Comparison of ENCODE assay signal across 1 cellular context in the genomic region with DNA sequence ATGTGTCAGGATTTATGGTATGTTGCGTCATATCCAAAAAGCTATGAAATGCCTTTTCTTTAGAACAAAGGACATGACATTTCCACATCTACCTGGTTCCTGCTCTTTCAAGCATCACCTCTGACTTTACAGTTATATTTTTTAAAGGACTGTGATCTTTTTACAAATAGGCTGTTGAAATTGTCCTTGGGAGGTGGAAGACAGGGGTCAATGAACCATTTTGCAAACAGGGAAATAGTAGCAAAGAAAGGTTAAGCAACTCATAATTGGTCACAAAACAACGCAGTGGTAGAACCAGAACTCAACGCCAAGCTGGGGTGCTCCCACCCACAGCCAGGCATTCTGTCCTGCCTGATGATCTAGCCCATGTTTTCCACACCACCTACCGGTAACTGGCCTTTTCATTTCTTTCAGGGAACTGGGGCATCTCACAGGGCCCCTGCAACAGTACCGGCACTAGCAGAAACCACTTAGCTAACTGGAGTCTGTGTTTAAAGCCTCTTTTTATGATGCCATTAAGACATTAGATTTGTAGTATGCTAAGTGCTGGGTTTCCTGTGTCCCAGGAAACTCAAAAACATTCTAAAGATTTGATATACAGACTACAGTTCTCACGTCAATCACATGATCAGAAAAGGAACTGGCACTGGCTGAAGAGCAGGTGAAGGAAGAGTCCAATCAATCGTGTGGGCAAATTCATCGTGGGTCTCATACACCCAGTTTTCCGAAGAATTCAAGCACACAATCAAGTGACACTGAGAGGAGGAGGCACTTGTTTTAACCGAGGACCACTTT.
TF ChIP-seq lines count a peak whose summit lies in the region.

No MANE protein-coding gene starts in this region.

TF ChIP-seq in HepG2, 621 proteins besides CTCF, POLR2A, EP300 and RAD21 (continued from another document and continues in another):
- TF ChIP-seq ZNF773 (CRISPR knock-in tag; IDR thresholded peaks at IDR 0.05; ENCODE audit: borderline replicate concordance) (no peak), ZNF614 (CRISPR knock-in tag; IDR thresholded peaks at IDR 0.05; ENCODE audit: borderline replicate concordance) (peak; percentile 97), ARNT (IDR thresholded peaks at IDR 0.05) (no peak), FOXC1 (CRISPR knock-in tag; IDR thresholded peaks at IDR 0.05; ENCODE audit: borderline replicate concordance) (peak; percentile 81), ATM (IDR thresholded peaks at IDR 0.05; ENCODE audit: borderline replicate concordance) (no peak), MAF1 (CRISPR knock-in tag; IDR thresholded peaks at IDR 0.05; ENCODE audit: borderline replicate concordance) (no peak), ZBTB8A (CRISPR knock-in tag; IDR thresholded peaks at IDR 0.05; ENCODE audit: borderline replicate concordance, low read depth) (no peak), MZF1 (CRISPR knock-in tag; IDR thresholded peaks at IDR 0.05; ENCODE audit: borderline replicate concordance) (no peak), ZNF256 (CRISPR knock-in tag; conservative IDR thresholded peaks at IDR 0.05) (0 out of 2 replicates have a peak, but pooled peaks have one; percentile 33), KLF16 (CRISPR knock-in tag; IDR thresholded peaks at IDR 0.05) (peak in 1 of 2 experiments; percentile 88; a peak in 1 of 4 replicates), FOSL2 (CRISPR knock-in tag; IDR thresholded peaks at IDR 0.05) (peak; percentile 89), ZNF20 (CRISPR knock-in tag; IDR thresholded peaks at IDR 0.05) (no peak; the same call in 1 of the 2 replicates), NFKBIZ (CRISPR knock-in tag; IDR thresholded peaks at IDR 0.05) (peak; percentile 96; the same call in 1 of the 2 replicates), PITX1 (CRISPR knock-in tag; IDR thresholded peaks at IDR 0.05) (peak; percentile 92), SYNCRIP (IDR thresholded peaks at IDR 0.05; ENCODE audit: insufficient read depth, low read depth, low read length) (no peak), RORA (CRISPR knock-in tag; IDR thresholded peaks at IDR 0.05) (peak; percentile 48; the same call in 1 of the 2 replicates), TEAD2 (CRISPR knock-in tag; IDR thresholded peaks at IDR 0.05) (no peak), ELF4 (CRISPR knock-in tag; IDR thresholded peaks at IDR 0.05; ENCODE audit: borderline replicate concordance) (peak; percentile 92), FOXM1 (CRISPR knock-in tag; IDR thresholded peaks at IDR 0.05) (0 out of 2 replicates have a peak, but pooled peaks have one; percentile 40), HMG20A (CRISPR knock-in tag; IDR thresholded peaks at IDR 0.05; ENCODE audit: borderline replicate concordance) (peak; percentile 98), SOX6 (IDR thresholded peaks at IDR 0.05) (no peak), SOX6 (CRISPR knock-in tag; IDR thresholded peaks at IDR 0.05) (peak; percentile 99), ZFP82 (CRISPR knock-in tag; IDR thresholded peaks at IDR 0.05; ENCODE audit: borderline replicate concordance) (peak; percentile 78; the same call in 1 of the 2 replicates), ZNF607 (CRISPR knock-in tag; IDR thresholded peaks at IDR 0.05; ENCODE audit: borderline replicate concordance) (no peak; the same call in 1 of the 2 replicates), HOXD1 (CRISPR knock-in tag; IDR thresholded peaks at IDR 0.05) (peak; percentile 94), ZNF672 (CRISPR knock-in tag; IDR thresholded peaks at IDR 0.05) (no peak), KLF11 (CRISPR knock-in tag; IDR thresholded peaks at IDR 0.05) (0 out of 2 replicates have a peak, but pooled peaks have one; percentile 53), ARNT2 (CRISPR knock-in tag; IDR thresholded peaks at IDR 0.05; ENCODE audit: low read depth) (peak; percentile 89), ZFX (CRISPR knock-in tag; IDR thresholded peaks at IDR 0.05; ENCODE audit: low read depth) (peak; percentile 59; the same call in 1 of the 2 replicates), ZNF33A (CRISPR knock-in tag; IDR thresholded peaks at IDR 0.05; ENCODE audit: borderline replicate concordance) (peak; percentile 78; the same call in 1 of the 2 replicates), SP1 (IDR thresholded peaks at IDR 0.05) (no peak), SP1 (CRISPR knock-in tag; IDR thresholded peaks at IDR 0.05) (peak; percentile 71; the same call in 1 of the 2 replicates), ZNF598 (CRISPR knock-in tag; IDR thresholded peaks at IDR 0.05; ENCODE audit: borderline replicate concordance) (peak; percentile 42; the same call in 1 of the 2 replicates), ZNF3 (CRISPR knock-in tag; IDR thresholded peaks at IDR 0.05) (peak; percentile 97), ZNF460 (CRISPR knock-in tag; IDR thresholded peaks at IDR 0.05; ENCODE audit: borderline replicate concordance) (peak; percentile 89; the same call in 1 of the 2 replicates), ZNF879 (CRISPR knock-in tag; IDR thresholded peaks at IDR 0.05) (peak; percentile 64), RXRB (CRISPR knock-in tag; IDR thresholded peaks at IDR 0.05; ENCODE audit: borderline replicate concordance) (peak; percentile 100), ZNF782 (CRISPR knock-in tag; IDR thresholded peaks at IDR 0.05; ENCODE audit: borderline replicate concordance) (peak; percentile 65; the same call in 1 of the 2 replicates), AGO1 (IDR thresholded peaks at IDR 0.05; ENCODE audit: low read depth, low read length, poor library complexity, severe bottlenecking) (no peak), ZNF629 (CRISPR knock-in tag; conservative IDR thresholded peaks at IDR 0.05) (peak; percentile 87), ZNF224 (CRISPR knock-in tag; IDR thresholded peaks at IDR 0.05) (no peak)
- TF ChIP-seq, protein P1, sequence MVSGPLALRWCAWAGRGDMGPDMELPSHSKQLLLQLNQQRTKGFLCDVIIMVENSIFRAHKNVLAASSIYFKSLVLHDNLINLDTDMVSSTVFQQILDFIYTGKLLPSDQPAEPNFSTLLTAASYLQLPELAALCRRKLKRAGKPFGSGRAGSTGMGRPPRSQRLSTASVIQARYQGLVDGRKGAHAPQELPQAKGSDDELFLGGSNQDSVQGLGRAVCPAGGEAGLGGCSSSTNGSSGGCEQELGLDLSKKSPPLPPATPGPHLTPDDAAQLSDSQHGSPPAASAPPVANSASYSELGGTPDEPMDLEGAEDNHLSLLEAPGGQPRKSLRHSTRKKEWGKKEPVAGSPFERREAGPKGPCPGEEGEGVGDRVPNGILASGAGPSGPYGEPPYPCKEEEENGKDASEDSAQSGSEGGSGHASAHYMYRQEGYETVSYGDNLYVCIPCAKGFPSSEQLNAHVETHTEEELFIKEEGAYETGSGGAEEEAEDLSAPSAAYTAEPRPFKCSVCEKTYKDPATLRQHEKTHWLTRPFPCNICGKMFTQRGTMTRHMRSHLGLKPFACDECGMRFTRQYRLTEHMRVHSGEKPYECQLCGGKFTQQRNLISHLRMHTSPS (CRISPR knock-in tag; IDR thresholded peaks at IDR 0.05; ENCODE audit: low read depth) = peak; percentile 71; the same call in 1 of the 2 replicates
- TF ChIP-seq, protein P2, sequence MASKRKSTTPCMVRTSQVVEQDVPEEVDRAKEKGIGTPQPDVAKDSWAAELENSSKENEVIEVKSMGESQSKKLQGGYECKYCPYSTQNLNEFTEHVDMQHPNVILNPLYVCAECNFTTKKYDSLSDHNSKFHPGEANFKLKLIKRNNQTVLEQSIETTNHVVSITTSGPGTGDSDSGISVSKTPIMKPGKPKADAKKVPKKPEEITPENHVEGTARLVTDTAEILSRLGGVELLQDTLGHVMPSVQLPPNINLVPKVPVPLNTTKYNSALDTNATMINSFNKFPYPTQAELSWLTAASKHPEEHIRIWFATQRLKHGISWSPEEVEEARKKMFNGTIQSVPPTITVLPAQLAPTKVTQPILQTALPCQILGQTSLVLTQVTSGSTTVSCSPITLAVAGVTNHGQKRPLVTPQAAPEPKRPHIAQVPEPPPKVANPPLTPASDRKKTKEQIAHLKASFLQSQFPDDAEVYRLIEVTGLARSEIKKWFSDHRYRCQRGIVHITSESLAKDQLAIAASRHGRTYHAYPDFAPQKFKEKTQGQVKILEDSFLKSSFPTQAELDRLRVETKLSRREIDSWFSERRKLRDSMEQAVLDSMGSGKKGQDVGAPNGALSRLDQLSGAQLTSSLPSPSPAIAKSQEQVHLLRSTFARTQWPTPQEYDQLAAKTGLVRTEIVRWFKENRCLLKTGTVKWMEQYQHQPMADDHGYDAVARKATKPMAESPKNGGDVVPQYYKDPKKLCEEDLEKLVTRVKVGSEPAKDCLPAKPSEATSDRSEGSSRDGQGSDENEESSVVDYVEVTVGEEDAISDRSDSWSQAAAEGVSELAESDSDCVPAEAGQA (IDR thresholded peaks at IDR 0.05; ENCODE audit: low read depth) = peak; percentile 39; the same call in 1 of the 2 replicates
- TF ChIP-seq, protein P2 (CRISPR knock-in tag; IDR thresholded peaks at IDR 0.05; ENCODE audit: borderline replicate concordance) = no peak; the same call in 1 of the 2 replicates
- TF ChIP-seq, protein P3, sequence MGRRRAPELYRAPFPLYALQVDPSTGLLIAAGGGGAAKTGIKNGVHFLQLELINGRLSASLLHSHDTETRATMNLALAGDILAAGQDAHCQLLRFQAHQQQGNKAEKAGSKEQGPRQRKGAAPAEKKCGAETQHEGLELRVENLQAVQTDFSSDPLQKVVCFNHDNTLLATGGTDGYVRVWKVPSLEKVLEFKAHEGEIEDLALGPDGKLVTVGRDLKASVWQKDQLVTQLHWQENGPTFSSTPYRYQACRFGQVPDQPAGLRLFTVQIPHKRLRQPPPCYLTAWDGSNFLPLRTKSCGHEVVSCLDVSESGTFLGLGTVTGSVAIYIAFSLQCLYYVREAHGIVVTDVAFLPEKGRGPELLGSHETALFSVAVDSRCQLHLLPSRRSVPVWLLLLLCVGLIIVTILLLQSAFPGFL (CRISPR knock-in tag; IDR thresholded peaks at IDR 0.05) = no peak
- TF ChIP-seq, protein P4, sequence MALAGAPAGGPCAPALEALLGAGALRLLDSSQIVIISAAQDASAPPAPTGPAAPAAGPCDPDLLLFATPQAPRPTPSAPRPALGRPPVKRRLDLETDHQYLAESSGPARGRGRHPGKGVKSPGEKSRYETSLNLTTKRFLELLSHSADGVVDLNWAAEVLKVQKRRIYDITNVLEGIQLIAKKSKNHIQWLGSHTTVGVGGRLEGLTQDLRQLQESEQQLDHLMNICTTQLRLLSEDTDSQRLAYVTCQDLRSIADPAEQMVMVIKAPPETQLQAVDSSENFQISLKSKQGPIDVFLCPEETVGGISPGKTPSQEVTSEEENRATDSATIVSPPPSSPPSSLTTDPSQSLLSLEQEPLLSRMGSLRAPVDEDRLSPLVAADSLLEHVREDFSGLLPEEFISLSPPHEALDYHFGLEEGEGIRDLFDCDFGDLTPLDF (CRISPR knock-in tag; IDR thresholded peaks at IDR 0.05) = peak; percentile 49; the same call in 1 of the 2 replicates
- TF ChIP-seq, protein P5, sequence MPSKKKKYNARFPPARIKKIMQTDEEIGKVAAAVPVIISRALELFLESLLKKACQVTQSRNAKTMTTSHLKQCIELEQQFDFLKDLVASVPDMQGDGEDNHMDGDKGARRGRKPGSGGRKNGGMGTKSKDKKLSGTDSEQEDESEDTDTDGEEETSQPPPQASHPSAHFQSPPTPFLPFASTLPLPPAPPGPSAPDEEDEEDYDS (CRISPR knock-in tag; IDR thresholded peaks at IDR 0.05) = peak; percentile 76
- TF ChIP-seq, protein P6, sequence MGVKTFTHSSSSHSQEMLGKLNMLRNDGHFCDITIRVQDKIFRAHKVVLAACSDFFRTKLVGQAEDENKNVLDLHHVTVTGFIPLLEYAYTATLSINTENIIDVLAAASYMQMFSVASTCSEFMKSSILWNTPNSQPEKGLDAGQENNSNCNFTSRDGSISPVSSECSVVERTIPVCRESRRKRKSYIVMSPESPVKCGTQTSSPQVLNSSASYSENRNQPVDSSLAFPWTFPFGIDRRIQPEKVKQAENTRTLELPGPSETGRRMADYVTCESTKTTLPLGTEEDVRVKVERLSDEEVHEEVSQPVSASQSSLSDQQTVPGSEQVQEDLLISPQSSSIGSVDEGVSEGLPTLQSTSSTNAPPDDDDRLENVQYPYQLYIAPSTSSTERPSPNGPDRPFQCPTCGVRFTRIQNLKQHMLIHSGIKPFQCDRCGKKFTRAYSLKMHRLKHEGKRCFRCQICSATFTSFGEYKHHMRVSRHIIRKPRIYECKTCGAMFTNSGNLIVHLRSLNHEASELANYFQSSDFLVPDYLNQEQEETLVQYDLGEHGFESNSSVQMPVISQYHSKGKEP (CRISPR knock-in tag; IDR thresholded peaks at IDR 0.05) = peak; percentile 74
- TF ChIP-seq, protein P7, sequence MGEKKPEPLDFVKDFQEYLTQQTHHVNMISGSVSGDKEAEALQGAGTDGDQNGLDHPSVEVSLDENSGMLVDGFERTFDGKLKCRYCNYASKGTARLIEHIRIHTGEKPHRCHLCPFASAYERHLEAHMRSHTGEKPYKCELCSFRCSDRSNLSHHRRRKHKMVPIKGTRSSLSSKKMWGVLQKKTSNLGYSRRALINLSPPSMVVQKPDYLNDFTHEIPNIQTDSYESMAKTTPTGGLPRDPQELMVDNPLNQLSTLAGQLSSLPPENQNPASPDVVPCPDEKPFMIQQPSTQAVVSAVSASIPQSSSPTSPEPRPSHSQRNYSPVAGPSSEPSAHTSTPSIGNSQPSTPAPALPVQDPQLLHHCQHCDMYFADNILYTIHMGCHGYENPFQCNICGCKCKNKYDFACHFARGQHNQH (CRISPR knock-in tag; IDR thresholded peaks at IDR 0.05) = peak; percentile 97
